ENCODE assay signal across 20 cellular contexts in the genomic region with DNA sequence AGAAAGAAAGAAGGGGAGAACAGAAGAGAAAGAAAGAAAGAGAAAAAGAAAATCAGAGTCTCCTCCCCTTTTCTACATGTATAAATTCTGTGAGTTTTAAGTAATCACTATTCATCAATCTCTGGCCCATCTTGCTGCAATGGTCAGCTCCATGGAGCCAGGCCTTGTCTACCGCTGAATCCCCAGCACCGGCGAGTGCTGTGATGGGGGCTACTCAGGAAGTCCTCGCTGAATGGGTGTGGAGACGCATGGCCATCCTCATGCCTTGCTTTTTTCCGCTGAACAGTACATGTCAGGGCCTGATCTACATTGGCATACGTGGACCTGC. TPM values are rescaled to one million over a fixed set of nuclear protein-coding genes. Genes with fewer than 3 reads are reported as not detected.
DNase-seq lines count a peak whose midpoint lies in the region; ATAC-seq and TF ChIP-seq lines count a peak whose summit lies in the region.
"Had no signal": no experiment of that assay in that cellular context is flagged by ENCODE, and none has a peak within 500 bp of the region (broad histone marks: within the 10 kb centered on the region; RNA-seq: fewer than 3 reads in every experiment).

No MANE protein-coding gene starts in this region.

- TF ChIP-seq CTCF in GM23338 (conservative IDR thresholded peaks at IDR 0.05; ENCODE audit: low read depth in 2 of 2) = no peak
- no peak for TF ChIP-seq CTCF in RWPE2 (IDR thresholded peaks at IDR 0.05; ENCODE audit: poor library complexity, severe bottlenecking)
- no peak for TF ChIP-seq CTCF in parathyroid adenoma (IDR thresholded peaks at IDR 0.05)

- no peaks in the 10 kb centered on the region for H3F3A ChIP-seq in GM23338 (replicated peaks; ENCODE audit: low read depth)

- no peak overlapping the region for H3K27ac Mint-ChIP-seq in GM23338

- H3K36me3 Mint-ChIP-seq in GM23338 (ENCODE audit: low read depth) = no peaks in the 10 kb centered on the region
- H3K36me3 Mint-ChIP-seq: CD4-positive, alpha-beta memory T cell had no signal

- H3K4me1 ChIP-seq in GM23338 (ENCODE audit: insufficient read depth) (no peaks in the 10 kb centered on the region), RWPE2 (ENCODE audit: insufficient read depth, poor library complexity, severe bottlenecking) (peaks cover 3% of the 10 kb centered on the region), parathyroid adenoma (peaks cover 45% of the 10 kb centered on the region)
- H3K4me1 ChIP-seq: HAP-1 had no signal

- H3K27me3 ChIP-seq in GM23338 (ENCODE audit: insufficient read depth) = no peaks in the 10 kb centered on the region
- no peaks in the 10 kb centered on the region for H3K27me3 ChIP-seq in RWPE2 (ENCODE audit: insufficient read depth, poor library complexity, severe bottlenecking)
- H3K27me3 ChIP-seq in parathyroid adenoma (ENCODE audit: control insufficient read depth, insufficient read depth, low read length) = no peaks in the 10 kb centered on the region

- H3K4me2 ChIP-seq in GM23338 (no peak overlapping the region), parathyroid adenoma (ENCODE audit: low read length) (no peak overlapping the region)

- H3K4me3 Mint-ChIP-seq in GM23338 = no peak overlapping the region
- H3K4me3 Mint-ChIP-seq: CD4-positive, alpha-beta memory T cell had no signal

- no peaks in the 10 kb centered on the region for H4K20me1 ChIP-seq in GM23338 (replicated peaks; ENCODE audit: insufficient read depth)

- H3K4me3 ChIP-seq in GM23338 (no peak overlapping the region), RWPE2 (ENCODE audit: severe bottlenecking) (no peak overlapping the region), parathyroid adenoma (ENCODE audit: low read depth, low read length) (no peak overlapping the region)
- H3K4me3 ChIP-seq: HAP-1 had no signal

- H3K9me2 ChIP-seq in GM23338 (ENCODE audit: insufficient read depth) = no peaks in the 10 kb centered on the region

- no peak overlapping the region for H3K27ac ChIP-seq in GM23338 (ENCODE audit: low read depth)
- H3K27ac ChIP-seq in RWPE2 (ENCODE audit: poor library complexity, severe bottlenecking) = no peak overlapping the region
- H3K27ac ChIP-seq in parathyroid adenoma = peak overlapping the region; percentile 95

- H2AFZ ChIP-seq in GM23338 (0 out of 2 replicates have a peak overlapping the region, but pooled peaks have one; percentile 56), parathyroid adenoma (peak overlapping the region; percentile 7)

- ATAC-seq in GM23338 (no peak), RWPE2 (ENCODE audit: low read depth) (no peak), GM19328 (IDR thresholded peaks at IDR 0.05; ENCODE audit: unreplicated experiment) (no peak), GM21528 (IDR thresholded peaks at IDR 0.05; ENCODE audit: low FRiP score, unreplicated experiment) (no peak), HG03342 (IDR thresholded peaks at IDR 0.05; ENCODE audit: unreplicated experiment) (no peak)

- no peaks in the 10 kb centered on the region for H3K9me3 ChIP-seq in RWPE2 (ENCODE audit: severe bottlenecking)
- no peaks in the 10 kb centered on the region for H3K9me3 ChIP-seq in parathyroid adenoma (ENCODE audit: control insufficient read depth, low read length)
- H3K9me3 ChIP-seq: HAP-1 had no signal

- no peak overlapping the region for H3K9ac ChIP-seq in parathyroid adenoma

- H3K36me3 ChIP-seq in GM23338 (ENCODE audit: insufficient read depth) (no peaks in the 10 kb centered on the region), RWPE2 (ENCODE audit: low read depth) (no peaks in the 10 kb centered on the region), parathyroid adenoma (ENCODE audit: control insufficient read depth, insufficient read depth, low read length) (no peaks in the 10 kb centered on the region)
- H3K36me3 ChIP-seq: HAP-1 had no signal

- H3K9me3 Mint-ChIP-seq in GM23338 = no peaks in the 10 kb centered on the region
- H3K9me3 Mint-ChIP-seq: CD4-positive, alpha-beta memory T cell had no signal

- peaks cover 15% of the 10 kb centered on the region for H3K27me3 Mint-ChIP-seq in GM23338 (ENCODE audit: insufficient read depth, low read depth, poor library complexity)

- H3K79me2 ChIP-seq in GM23338 (replicated peaks; ENCODE audit: insufficient read depth) = no peaks in the 10 kb centered on the region
- H3K79me2 ChIP-seq in parathyroid adenoma = no peaks in the 10 kb centered on the region

- H3K4me1 Mint-ChIP-seq in GM23338 = no peaks in the 10 kb centered on the region

- DNase-seq in GM23338 (ENCODE audit: low spot score) = no peak
- DNase-seq in RWPE2 (ENCODE audit: low spot score) = peak; percentile 13
- DNase-seq: C1 segment of cervical spinal cord; Calu3; CD4-positive, alpha-beta memory T cell; COR-L47; DMS53; DMS79 treated with DMSO at 0.1 percent for 48 hours; GF-D8; GOT3 had no signal

TF ChIP-seq in GM23338, 12 proteins besides CTCF, POLR2A, EP300 and RAD21:
- no peak for TF ChIP-seq EZH2 (IDR thresholded peaks at IDR 0.05; ENCODE audit: low read depth, unreplicated experiment)

RNA-seq across cellular contexts. Expression of a gene that starts 29.9 kb away (rescaled TPM):
- total RNA-seq in GM23338 (2014; rRNA removed; shearing (Covaris generic)) = not detected in 2 replicates
- not detected in 2 replicates for polyA plus RNA-seq in GM23338 (2016; fragmentation: Nextera tagmentation; extraction: Ambion mirVana)
- total RNA-seq: A172; A673; Calu3; CD4-positive, alpha-beta memory T cell; Daoy; G401 had no signal
- polyA plus RNA-seq: BJ; CD4-positive, alpha-beta memory T cell had no signal

RNA-seq across cellular contexts. Expression of a gene that starts 42.5 kb away (rescaled TPM):
- 0.35 TPM in 1 of 2 replicates, not detected in the other for total RNA-seq in GM23338 (2014; rRNA removed; shearing (Covaris generic))
- not detected in 2 replicates for polyA plus RNA-seq in GM23338 (2016; fragmentation: Nextera tagmentation; extraction: Ambion mirVana)
- total RNA-seq: A172; Calu3; CD4-positive, alpha-beta memory T cell; Daoy; G401 had no signal
- polyA plus RNA-seq: BJ; CD4-positive, alpha-beta memory T cell had no signal

RNA-seq across cellular contexts. Expression of a gene that starts 47.3 kb away (rescaled TPM):
- total RNA-seq in GM23338 (2014; rRNA removed; shearing (Covaris generic)) = not detected in 2 replicates
- not detected in 2 replicates for polyA plus RNA-seq in GM23338 (2016; fragmentation: Nextera tagmentation; extraction: Ambion mirVana)
- total RNA-seq: A172, A673, Calu3, Daoy, G401 had no signal
- polyA plus RNA-seq: BJ; CD4-positive, alpha-beta memory T cell had no signal

RNA-seq across cellular contexts. Expression of a gene that starts 53.0 kb away (rescaled TPM):
- not detected in 2 replicates for total RNA-seq in GM23338 (2014; rRNA removed; shearing (Covaris generic))
- not detected in 2 replicates for polyA plus RNA-seq in GM23338 (2016; fragmentation: Nextera tagmentation; extraction: Ambion mirVana)
- total RNA-seq: A172; A673; Calu3; CD4-positive, alpha-beta memory T cell; Daoy; G401 had no signal
- polyA plus RNA-seq: BJ; CD4-positive, alpha-beta memory T cell had no signal
